Comparison of ENCODE assay signal across 17 cellular contexts in genomic region chr11:75273989-75274391, GRCh38. TPM values are rescaled to one million over a fixed set of nuclear protein-coding genes. Genes with fewer than 3 reads are reported as not detected.
A peak's percentile ranks its signal among the peaks of the same experiment; 100 is the strongest.
DNase-seq lines count a peak whose midpoint lies in the region; ATAC-seq and TF ChIP-seq lines count a peak whose summit lies in the region.
"Had no signal": no experiment of that assay in that cellular context is flagged by ENCODE, and none has a peak within 500 bp of the region (broad histone marks: within the 10 kb centered on the region; RNA-seq: fewer than 3 reads in every experiment).

No MANE protein-coding gene starts in this region.

- H3K27ac Mint-ChIP-seq in stimulated activated naive CD8-positive, alpha-beta T cell treated with anti-CD3 and anti-CD28 coated beads, Interleukin-15, Interleukin-2, amounts not matched to agents 100 ng/mL and 50 ng/mL, for 24 hours: peak overlapping the region; percentile 45
- peak overlapping the region; percentile 79 for H3K27ac Mint-ChIP-seq in activated naive CD8-positive, alpha-beta T cell
- H3K27ac Mint-ChIP-seq in natural killer cell treated with Interleukin-12 subunit alpha and Interleukin-12 subunit beta and Interleukin-15 and Interleukin-18, amount 100 ng/mL, for 72 hours: peak overlapping the region; percentile 26 to 95

- H3K36me3 Mint-ChIP-seq in stimulated activated naive CD8-positive, alpha-beta T cell treated with anti-CD3 and anti-CD28 coated beads, Interleukin-15, Interleukin-2, amounts not matched to agents 100 ng/mL and 50 ng/mL, for 24 hours (ENCODE audit: low read depth): peaks cover 13% of the 10 kb centered on the region
- peaks cover 9% of the 10 kb centered on the region for H3K36me3 Mint-ChIP-seq in activated naive CD8-positive, alpha-beta T cell
- H3K36me3 Mint-ChIP-seq in natural killer cell treated with Interleukin-12 subunit alpha and Interleukin-12 subunit beta and Interleukin-15 and Interleukin-18, amount 100 ng/mL, for 72 hours: no peaks in the 10 kb centered on the region

- TF ChIP-seq CTCF in tibial nerve (IDR thresholded peaks at IDR 0.05): no peak

- H3K9me3 ChIP-seq in aorta (ENCODE audit: control insufficient read depth, low read length) (no peaks in the 10 kb centered on the region), tibial nerve (no peaks in the 10 kb centered on the region)
- H3K9me3 ChIP-seq: suprapubic skin had no signal

- peaks cover 38% of the 10 kb centered on the region for H3K4me1 Mint-ChIP-seq in stimulated activated naive CD8-positive, alpha-beta T cell treated with anti-CD3 and anti-CD28 coated beads, Interleukin-15, Interleukin-2, amounts not matched to agents 100 ng/mL and 50 ng/mL, for 24 hours (ENCODE audit: low read depth)
- peaks cover 62% of the 10 kb centered on the region for H3K4me1 Mint-ChIP-seq in activated naive CD8-positive, alpha-beta T cell (ENCODE audit: low read depth)
- H3K4me1 Mint-ChIP-seq in natural killer cell treated with Interleukin-12 subunit alpha and Interleukin-12 subunit beta and Interleukin-15 and Interleukin-18, amount 100 ng/mL, for 72 hours (ENCODE audit: low read depth in 2 of 2): peaks cover 24 to 28% of the 10 kb centered on the region in 2 donors

- no peak for TF ChIP-seq POLR2A in tibial nerve (IDR thresholded peaks at IDR 0.05)

- H3K4me1 ChIP-seq in aorta (ENCODE audit: control insufficient read depth in 1 of 2, insufficient read depth in 2 of 2, low read length in 2 of 2): no peaks in the 10 kb centered on the region
- H3K4me1 ChIP-seq in tibial nerve: peaks cover 0 to 8% (median 0%) of the 10 kb centered on the region in 4 donors

- H3K36me3 ChIP-seq in aorta (ENCODE audit: control insufficient read depth in 1 of 2, insufficient read depth in 2 of 2, low read length in 1 of 2) (no peaks in the 10 kb centered on the region), tibial nerve (peaks cover 0 to 54% (median 0%) of the 10 kb centered on the region in 3 donors)

- H3K27me3 Mint-ChIP-seq in stimulated activated naive CD8-positive, alpha-beta T cell treated with anti-CD3 and anti-CD28 coated beads, Interleukin-15, Interleukin-2, amounts not matched to agents 100 ng/mL and 50 ng/mL, for 24 hours: no peaks in the 10 kb centered on the region
- no peaks in the 10 kb centered on the region for H3K27me3 Mint-ChIP-seq in activated naive CD8-positive, alpha-beta T cell
- H3K27me3 Mint-ChIP-seq in natural killer cell treated with Interleukin-12 subunit alpha and Interleukin-12 subunit beta and Interleukin-15 and Interleukin-18, amount 100 ng/mL, for 72 hours: no peaks in the 10 kb centered on the region

- H3K27me3 ChIP-seq in aorta (ENCODE audit: control insufficient read depth in 1 of 2, insufficient read depth in 2 of 2, low read length in 1 of 2) (no peaks in the 10 kb centered on the region), tibial nerve (no peaks in the 10 kb centered on the region)
- H3K27me3 ChIP-seq: suprapubic skin had no signal

- no peak overlapping the region for H3K4me3 Mint-ChIP-seq in stimulated activated naive CD8-positive, alpha-beta T cell treated with anti-CD3 and anti-CD28 coated beads, Interleukin-15, Interleukin-2, amounts not matched to agents 100 ng/mL and 50 ng/mL, for 24 hours
- H3K4me3 Mint-ChIP-seq in activated naive CD8-positive, alpha-beta T cell: no peak overlapping the region
- no peak overlapping the region for H3K4me3 Mint-ChIP-seq in natural killer cell treated with Interleukin-12 subunit alpha and Interleukin-12 subunit beta and Interleukin-15 and Interleukin-18, amount 100 ng/mL, for 72 hours

- ATAC-seq in stimulated activated naive CD8-positive, alpha-beta T cell treated with anti-CD3 and anti-CD28 coated beads, Interleukin-15, Interleukin-2, amounts not matched to agents 100 U/mL and 50 U/mL, for 24 hours: no peak
- ATAC-seq in natural killer cell treated with Interleukin-12 subunit alpha and Interleukin-12 subunit beta and Interleukin-15 and Interleukin-18, amount 100 ng/mL, for 72 hours: peak in 1 of 2 donors; percentile 7
- ATAC-seq in aorta (ENCODE audit: low FRiP score): no peak
- ATAC-seq: GM12878 had no signal

- TF ChIP-seq EP300 in tibial nerve (IDR thresholded peaks at IDR 0.05): no peak

- H3K9me3 Mint-ChIP-seq in stimulated activated naive CD8-positive, alpha-beta T cell treated with anti-CD3 and anti-CD28 coated beads, Interleukin-15, Interleukin-2, amounts not matched to agents 100 ng/mL and 50 ng/mL, for 24 hours: no peaks in the 10 kb centered on the region
- no peaks in the 10 kb centered on the region for H3K9me3 Mint-ChIP-seq in activated naive CD8-positive, alpha-beta T cell (ENCODE audit: low read depth)
- H3K9me3 Mint-ChIP-seq in natural killer cell treated with Interleukin-12 subunit alpha and Interleukin-12 subunit beta and Interleukin-15 and Interleukin-18, amount 100 ng/mL, for 72 hours: no peaks in the 10 kb centered on the region

- H3K4me3 ChIP-seq in aorta (ENCODE audit: low read length in 2 of 2): no peak overlapping the region
- H3K4me3 ChIP-seq in tibial nerve: no peak overlapping the region
- H3K4me3 ChIP-seq: GM12878, suprapubic skin had no signal

- DNase-seq in stimulated activated naive CD8-positive, alpha-beta T cell treated with anti-CD3 and anti-CD28 coated beads, Interleukin-15, Interleukin-2, amounts not matched to agents 100 U/mL and 50 U/mL, for 24 hours: no peak
- DNase-seq in natural killer cell treated with Interleukin-12 subunit alpha and Interleukin-12 subunit beta and Interleukin-15 and Interleukin-18, amount 100 ng/mL, for 72 hours (ENCODE audit: low spot score): no peak
- DNase-seq in aorta: peak; percentile 40 to 59
- no peak for DNase-seq in tibial nerve (ENCODE audit: low spot score in 2 of 2)
- DNase-seq in H4 (ENCODE audit: low spot score): no peak
- DNase-seq in 8988T: no peak
- DNase-seq: caudate nucleus, H7, NCI-H146, NCI-H446, SHP77 treated with DMSO at 0.1 percent for 48 hours had no signal

- H3K27ac ChIP-seq in aorta (ENCODE audit: low read depth in 1 of 2, low read length in 2 of 2) (no peak overlapping the region), tibial nerve (no peak overlapping the region)
- H3K27ac ChIP-seq: suprapubic skin had no signal

- intact Hi-C loops in aorta (cut with DNase I): loop anchor here in 1 of 2 donors (10.0 kb wide), 1 partner anchor 261 kb away; no protein-coding TSS in a partner anchor

- WGBS in aorta, 2 donors: 89 to 91% methylated on average over 10 of the region's 10 CpGs
- 78 to 90% methylated on average over 10 of the region's 10 CpGs for WGBS in tibial nerve, 2 donors

RNA-seq across cellular contexts. Expression of gene TPBGL, which starts 33.4 kb away (rescaled TPM):
- total RNA-seq in natural killer cell treated with Interleukin-12 subunit alpha and Interleukin-12 subunit beta and Interleukin-15 and Interleukin-18, amount 100 ng/mL, for 72 hours: under 1 TPM; 0.14 to 0.43 TPM
- total RNA-seq in aorta (under 1 TPM; 0.30 to 0.36 TPM), tibial nerve (1 to 10 TPM in 3 of 4 donors, not detected in 1; 1.0 to 1.5 (median 1.1) TPM)
- not detected for polyA plus RNA-seq in aorta
- not detected in 2 replicates for total RNA-seq in H4 (2014; rRNA removed; shearing (Covaris generic))
- total RNA-seq: fibroblast of villous mesenchyme, GM12878, H7, liver had no signal
- polyA plus RNA-seq: GM12878 had no signal

Comparison
In these comparisons a context has a peak if more than half of its experiments do, and no peak if none do; other contexts are left out.
1. DNase-seq: peak in aorta (2 of 2); none in stimulated activated naive CD8-positive, alpha-beta T cell treated with anti-CD3 and anti-CD28 coated beads, Interleukin-15, Interleukin-2, amounts not matched to agents 100 U/mL and 50 U/mL, for 24 hours (single experiment), natural killer cell treated with Interleukin-12 subunit alpha and Interleukin-12 subunit beta and Interleukin-15 and Interleukin-18, amount 100 ng/mL, for 72 hours (single experiment), tibial nerve (0 of 2), H4 (single experiment) and 8988T (single experiment).
2. Peak in every context shown above with its lines, with median percentiles within 50 percentile points of each other: H3K27ac Mint-ChIP-seq.